24 cellular contexts compared by ENCODE assay signal in the genomic region with DNA sequence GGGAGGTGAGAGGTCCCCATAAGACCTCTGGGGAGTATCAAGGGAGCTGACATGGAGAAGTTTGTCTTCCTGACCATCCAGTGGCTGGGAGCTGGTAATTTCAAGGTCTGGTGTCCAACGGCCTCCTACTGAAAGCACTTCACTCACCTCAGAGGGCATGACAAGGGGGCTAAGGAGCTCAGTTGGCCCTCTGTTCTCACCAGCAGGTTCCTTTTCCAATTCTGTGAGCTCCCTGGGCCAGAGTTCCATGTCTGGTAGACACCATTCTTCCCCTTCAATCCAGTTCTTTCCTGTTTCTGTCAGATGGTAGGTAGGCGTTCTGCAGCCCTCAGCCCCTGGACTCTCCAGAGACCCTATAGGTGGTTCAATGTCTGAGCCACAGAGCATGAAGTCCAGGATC. TPM values are rescaled to one million over a fixed set of nuclear protein-coding genes. Genes with fewer than 3 reads are reported as not detected.
DNase-seq lines count a peak whose midpoint lies in the region; ATAC-seq, FAIRE-seq and TF ChIP-seq lines count a peak whose summit lies in the region.
"Had no signal": no experiment of that assay in that cellular context is flagged by ENCODE, and none has a peak within 500 bp of the region (broad histone marks: within the 10 kb centered on the region; RNA-seq: fewer than 3 reads in every experiment).

No MANE protein-coding gene starts in this region.

- H3K36me3 ChIP-seq in K562 (ENCODE audit: control insufficient read depth, insufficient read depth, low read length): peaks cover 61% of the 10 kb centered on the region
- H3K36me3 ChIP-seq: breast epithelium had no signal

- H3K9me1 ChIP-seq in K562 (ENCODE audit: control insufficient read depth, insufficient read depth, low read length): no peaks in the 10 kb centered on the region

- in situ Hi-C loops in K562 (cut with MboI) (no loop called here), ACHN (cut with HindIII; ENCODE audit: low pct_ligation_motif_present, low pct_unique_long_range_greater_than_20kb, low sequenced_read_pairs) (no loop called here)

- H3K79me2 ChIP-seq in K562 (ENCODE audit: control insufficient read depth, insufficient read depth, low read length): peaks cover 24% of the 10 kb centered on the region

- BruUV-seq in K562 (replicated peaks; lab: Mats Ljungman, UMichigan): no TSS peak

- CTCF ChIA-PET in K562 (lab: Yijun Ruan, JAX; ENCODE audit: low intra/inter-chr PET ratio): no interaction called here
- CTCF ChIA-PET in RWPE1 (lab: Yijun Ruan, JAX): no interaction called here

- no peaks in the 10 kb centered on the region for H4K20me1 ChIP-seq in K562 (replicated peaks; ENCODE audit: control insufficient read depth, insufficient read depth, low read length)

- no peaks in the 10 kb centered on the region for H3K27me3 Mint-ChIP-seq in activated T-cell treated with anti-CD3 and anti-CD28 coated beads, Interleukin-2, amount 50 U/mL, for 72 hours (ENCODE audit: low read depth)
- H3K27me3 Mint-ChIP-seq in HFFc6 (ENCODE audit: insufficient read depth): peaks cover 3% of the 10 kb centered on the region
- H3K27me3 Mint-ChIP-seq in progenitor cell of endocrine pancreas: no peaks in the 10 kb centered on the region

- peak overlapping the region; percentile 36 to 39 for H3K4me3 Mint-ChIP-seq in activated T-cell treated with anti-CD3 and anti-CD28 coated beads, Interleukin-2, amount 50 U/mL, for 72 hours
- H3K4me3 Mint-ChIP-seq in HFFc6 (no peak overlapping the region), progenitor cell of endocrine pancreas (ENCODE audit: low read depth) (peak overlapping the region; percentile 25)
- H3K4me3 Mint-ChIP-seq: T-helper 1 cell treated with Interleukin-12 subunit alpha and Interleukin-12 subunit beta and Interleukin-4 antibody, amounts not matched to agents 30 μg/mL and 1 μg/mL, for 36 hours had no signal

- no peak for TF ChIP-seq EP300 in K562 (IDR thresholded peaks at IDR 0.05; ENCODE audit: low read length)

- 86% methylated on average over 2 of the region's 2 CpGs for WGBS in K562 (ENCODE audit: insufficient coverage, low coverage, missing lambda C conversion rate)

- H3K9me3 Mint-ChIP-seq in activated T-cell treated with anti-CD3 and anti-CD28 coated beads, Interleukin-2, amount 50 U/mL, for 72 hours: no peaks in the 10 kb centered on the region
- H3K9me3 Mint-ChIP-seq in HFFc6 (no peaks in the 10 kb centered on the region), progenitor cell of endocrine pancreas (ENCODE audit: low read depth) (no peaks in the 10 kb centered on the region)
- H3K9me3 Mint-ChIP-seq: T-helper 1 cell treated with Interleukin-12 subunit alpha and Interleukin-12 subunit beta and Interleukin-4 antibody, amounts not matched to agents 30 μg/mL and 1 μg/mL, for 36 hours had no signal

- no peak overlapping the region for H2AFZ ChIP-seq in K562 (ENCODE audit: low read depth, low read length)
- H2AFZ ChIP-seq: PC-9 had no signal

- peaks cover 10 to 11% of the 10 kb centered on the region in 2 experiments; a peak in 4 of 5 replicates for H3K4me1 ChIP-seq in K562 (replicated peaks in 1 of 2; ENCODE audit: control insufficient read depth in 2 of 2, insufficient read depth in 2 of 2, low read length in 2 of 2)
- H3K4me1 ChIP-seq: breast epithelium had no signal

- ATAC-seq in activated T-cell treated with anti-CD3 and anti-CD28 coated beads, Interleukin-2, amount 50 U/mL, for 72 hours (replicated peaks in 1 of 2): no peak
- ATAC-seq in K562 (no peak), HG02642 (IDR thresholded peaks at IDR 0.05; ENCODE audit: poor library complexity, unreplicated experiment) (no peak)
- ATAC-seq: left cardiac atrium had no signal

- H3K9ac ChIP-seq in K562 (ENCODE audit: insufficient read depth in 1 of 2, low read depth in 2 of 2, low read length in 2 of 2): peak overlapping the region in 1 of 2 experiments; percentile 31; a peak in 1 of 4 replicates

- TF ChIP-seq POLR2A in K562 (conservative IDR thresholded peaks at IDR 0.05): peak; percentile 38

- no peak for TF ChIP-seq RAD21 in K562 (CRISPR knock-in tag; conservative IDR thresholded peaks at IDR 0.05 in 1 of 2, IDR thresholded peaks at IDR 0.05 in 1 of 2)

- POLR2A ChIA-PET in K562 (lab: Yijun Ruan, JAX): interaction anchor here (0.5 to 1.2 kb wide), 7 partner anchors 12 to 69 kb away, joined by 3 to 6 read pairs (median 4); no protein-coding TSS in a partner anchor
- POLR2A ChIA-PET in RWPE1 (lab: Yijun Ruan, JAX; ENCODE audit: low non-redundant PET): interaction anchor here (0.5 kb wide), 2 partner anchors 13 to 22 kb away, joined by 3 read pairs; no protein-coding TSS in a partner anchor

- H3K27ac Mint-ChIP-seq in activated T-cell treated with anti-CD3 and anti-CD28 coated beads, Interleukin-2, amount 50 U/mL, for 72 hours: peak overlapping the region; percentile 83
- H3K27ac Mint-ChIP-seq in HFFc6: peak overlapping the region; percentile 57
- no peak overlapping the region for H3K27ac Mint-ChIP-seq in progenitor cell of endocrine pancreas

- H3K4me3 ChIP-seq in K562: no peak overlapping the region
- H3K4me3 ChIP-seq: breast epithelium, PC-9, SJCRH30 had no signal

- intact Hi-C loops in K562 (cut with micrococcal nuclease): no loop called here

- no peak for DNase-seq in activated T-cell treated with anti-CD3 and anti-CD28 coated beads, Interleukin-2, amount 50 U/mL, for 72 hours
- DNase-seq in activated T-cell treated with anti-CD3 and anti-CD28 coated beads, Interleukin-2, amount 50 U/mL, for 48 hours: no peak
- no peak for DNase-seq in HFFc6
- DNase-seq in K562 (ENCODE audit: extremely low read depth in 1 of 4, low spot score in 3 of 4): no peak
- no peak for DNase-seq in progenitor cell of endocrine pancreas (ENCODE audit: low spot score, unreplicated experiment)
- no peak for DNase-seq in ACHN
- no peak for DNase-seq in RWPE1 (ENCODE audit: low spot score)
- DNase-seq: activated CD4-positive, CD25-positive, alpha-beta regulatory T cell; activated CD8-positive, alpha-beta memory T cell treated with anti-CD3 and anti-CD28 coated beads, Interleukin-2, amount 50 U/mL, for 48 hours; DMS53; left cardiac atrium; mesenchymal stem cell; NCI-H1694 treated with DMSO at 0.1 percent for 48 hours; PC-9; retina; SJCRH30; stimulated activated CD8-positive, alpha-beta memory T cell treated with anti-CD3 and anti-CD28 coated beads, Interleukin-4, amount 100 ng/mL, for 48 hours had no signal

- H3K4me1 Mint-ChIP-seq in activated T-cell treated with anti-CD3 and anti-CD28 coated beads, Interleukin-2, amount 50 U/mL, for 72 hours (ENCODE audit: low read depth): peaks cover 65% of the 10 kb centered on the region
- H3K4me1 Mint-ChIP-seq in HFFc6 (ENCODE audit: low read depth) (peaks cover 26% of the 10 kb centered on the region), progenitor cell of endocrine pancreas (ENCODE audit: low read depth) (peaks cover 14% of the 10 kb centered on the region)

- no peak for FAIRE-seq in K562 (lab: Jason Lieb, UNC)
- FAIRE-seq: frontal cortex had no signal

- no peak overlapping the region for H3K4me2 ChIP-seq in K562 (ENCODE audit: insufficient read depth, low read length)
- H3K4me2 ChIP-seq: PC-9 had no signal

- peaks cover 8 to 37% of the 10 kb centered on the region in 2 donors for H3K36me3 Mint-ChIP-seq in activated T-cell treated with anti-CD3 and anti-CD28 coated beads, Interleukin-2, amount 50 U/mL, for 72 hours (ENCODE audit: insufficient read depth in 2 of 2)
- H3K36me3 Mint-ChIP-seq in HFFc6 (ENCODE audit: low read depth): peaks cover 18% of the 10 kb centered on the region
- peaks cover 10% of the 10 kb centered on the region for H3K36me3 Mint-ChIP-seq in progenitor cell of endocrine pancreas (ENCODE audit: insufficient read depth)

- H3K9me3 ChIP-seq in K562 (replicated peaks; ENCODE audit: control insufficient read depth, insufficient read depth, low read depth, low read length): no peaks in the 10 kb centered on the region
- H3K9me3 ChIP-seq: breast epithelium, SJCRH30 had no signal

- no peaks in the 10 kb centered on the region for H3K27me3 ChIP-seq in K562 (ENCODE audit: control insufficient read depth in 2 of 2, insufficient read depth in 2 of 2, low read length in 2 of 2)
- H3K27me3 ChIP-seq: breast epithelium, SJCRH30 had no signal

- TF ChIP-seq CTCF in HFFc6 (IDR thresholded peaks at IDR 0.05): no peak
- TF ChIP-seq CTCF in K562 (IDR thresholded peaks at IDR 0.05 in 2 of 3, conservative IDR thresholded peaks at IDR 0.05 in 1 of 3; ENCODE audit: insufficient read depth in 2 of 3, low read depth in 1 of 3, low read length in 3 of 3): no peak
- no peak for TF ChIP-seq CTCF in progenitor cell of endocrine pancreas (IDR thresholded peaks at IDR 0.05; ENCODE audit: unreplicated experiment)
- no peak for TF ChIP-seq CTCF in RWPE1 (conservative IDR thresholded peaks at IDR 0.05; ENCODE audit: low read depth)

- H3K27ac ChIP-seq in K562 (ENCODE audit: extremely low read depth, low read depth, low read length) (no peak overlapping the region), RWPE1 (no peak overlapping the region)
- H3K27ac ChIP-seq: epithelial cell of prostate, PC-9, SJCRH30 had no signal

RNA-seq across cellular contexts. Expression of a gene that starts 3.1 kb away (rescaled TPM):
- 100 to 1,000 TPM; 147 to 162 TPM for total RNA-seq in activated T-cell treated with anti-CD3 and anti-CD28 coated beads, Interleukin-2, amount 50 U/mL, for 72 hours
- total RNA-seq in HFFc6 (2021; fragmentation: NEBNext Ultra II Directional; extraction: Animal tissue kit (Norgen Biotek cat#: 25700)): 100 to 1,000 TPM; 128 to 186 (median 140) TPM
- 83.6 and 114 TPM in 2 replicates for total RNA-seq in K562 (2011; cell fraction: chromatin; rRNA removed; ENCODE audit: low replicate concordance)
- 79.0 and 105 TPM in 2 replicates for total RNA-seq in K562 (2011; cell fraction: nucleolus; rRNA removed)
- 100 and 130 TPM in 2 replicates for total RNA-seq in K562 (2011; cell fraction: nucleoplasm; rRNA removed)
- 254 and 261 TPM in 2 replicates for total RNA-seq in K562 (2014; rRNA removed)
- total RNA-seq in K562 (2014; rRNA removed; fragmentation: Illumina TruSeq; extraction: Trizol): 47.8 and 49.2 TPM in 2 replicates
- total RNA-seq in K562 (2015; rRNA removed; fragmentation: Illumina TruSeq; extraction: Trizol): 118 and 136 TPM in 2 replicates
- total RNA-seq in K562 (2021): 194 and 216 TPM in 2 replicates
- polyA plus RNA-seq in K562 (2011; rRNA removed): 116 and 120 TPM in 2 replicates
- 130 and 220 TPM in 2 replicates for polyA plus RNA-seq in K562 (2011; cell fraction: cytosol; rRNA removed)
- polyA plus RNA-seq in K562 (2011; cell fraction: nucleus; rRNA removed): 80.1 and 86.3 TPM in 2 replicates
- polyA plus RNA-seq in K562 (2012): 164 and 181 TPM in 2 replicates
- polyA plus RNA-seq in K562 (2014; fragmentation: Illumina TruSeq; extraction: Trizol): 33.9 and 70.6 TPM in 2 replicates
- polyA plus RNA-seq in K562 (2014; fragmentation: Nextera tagmentation; extraction: Ambion mirVana): 10 to 100 TPM; 16.6 to 39.5 TPM
- 278 and 299 TPM in 2 replicates for polyA plus RNA-seq in K562 (2014; rRNA removed)
- polyA minus RNA-seq in K562 (2011; rRNA and poly(A)+ RNA removed): 18.6 and 22.8 TPM in 2 replicates
- 22.3 and 25.8 TPM in 2 replicates for polyA minus RNA-seq in K562 (2011; cell fraction: cytosol; rRNA and poly(A)+ RNA removed)
- polyA minus RNA-seq in K562 (2011; cell fraction: nucleus; rRNA and poly(A)+ RNA removed): 33.8 and 45.2 TPM in 2 replicates
- total RNA-seq in progenitor cell of endocrine pancreas: 206 and 223 TPM in 2 replicates

RNA-seq across cellular contexts. Expression of a gene that starts 7.2 kb away (rescaled TPM):
- total RNA-seq in activated T-cell treated with anti-CD3 and anti-CD28 coated beads, Interleukin-2, amount 50 U/mL, for 72 hours: not detected
- not detected for total RNA-seq in HFFc6 (2021; fragmentation: NEBNext Ultra II Directional; extraction: Animal tissue kit (Norgen Biotek cat#: 25700))
- not detected in 2 replicates for total RNA-seq in K562 (2011; cell fraction: chromatin; rRNA removed; ENCODE audit: low replicate concordance)
- total RNA-seq in K562 (2011; cell fraction: nucleolus; rRNA removed): not detected in 2 replicates
- total RNA-seq in K562 (2011; cell fraction: nucleoplasm; rRNA removed): not detected in 2 replicates
- not detected in 2 replicates for total RNA-seq in K562 (2014; rRNA removed)
- not detected in 2 replicates for total RNA-seq in K562 (2014; rRNA removed; fragmentation: Illumina TruSeq; extraction: Trizol)
- total RNA-seq in K562 (2015; rRNA removed; fragmentation: Illumina TruSeq; extraction: Trizol): not detected in 2 replicates
- not detected in 2 replicates for total RNA-seq in K562 (2021)
- not detected in 2 replicates for polyA plus RNA-seq in K562 (2011; rRNA removed)
- not detected in 2 replicates for polyA plus RNA-seq in K562 (2011; cell fraction: cytosol; rRNA removed)
- not detected in 2 replicates for polyA plus RNA-seq in K562 (2011; cell fraction: nucleus; rRNA removed)
- 0.10 and 0.18 TPM in 2 replicates for polyA plus RNA-seq in K562 (2012)
- polyA plus RNA-seq in K562 (2014; fragmentation: Illumina TruSeq; extraction: Trizol): not detected in 2 replicates
- under 1 TPM in 1 of 2 experiments, not detected in 1; 0.06 TPM for polyA plus RNA-seq in K562 (2014; fragmentation: Nextera tagmentation; extraction: Ambion mirVana)
- polyA plus RNA-seq in K562 (2014; rRNA removed): not detected in 2 replicates
- not detected in 2 replicates for polyA minus RNA-seq in K562 (2011; rRNA and poly(A)+ RNA removed)
- polyA minus RNA-seq in K562 (2011; cell fraction: cytosol; rRNA and poly(A)+ RNA removed): not detected in 2 replicates
- polyA minus RNA-seq in K562 (2011; cell fraction: nucleus; rRNA and poly(A)+ RNA removed): not detected in 2 replicates
- total RNA-seq in progenitor cell of endocrine pancreas: not detected in 2 replicates
- total RNA-seq: breast epithelium, frontal cortex, left cardiac atrium, PC-9, temporal lobe had no signal
- polyA plus RNA-seq: adipose tissue had no signal

RNA-seq across cellular contexts. Expression of a gene that starts 17.2 kb away (rescaled TPM):
- total RNA-seq in activated T-cell treated with anti-CD3 and anti-CD28 coated beads, Interleukin-2, amount 50 U/mL, for 72 hours: 10 to 100 TPM in 1 of 2 donors, 1 to 10 TPM in 1; 6.3 to 10.6 TPM
- total RNA-seq in HFFc6 (2021; fragmentation: NEBNext Ultra II Directional; extraction: Animal tissue kit (Norgen Biotek cat#: 25700)): 100 to 1,000 TPM; 131 to 153 (median 147) TPM
- 231 and 262 TPM in 2 replicates for total RNA-seq in K562 (2011; cell fraction: chromatin; rRNA removed; ENCODE audit: low replicate concordance)
- 84.4 and 84.7 TPM in 2 replicates for total RNA-seq in K562 (2011; cell fraction: nucleolus; rRNA removed)
- 126 and 154 TPM in 2 replicates for total RNA-seq in K562 (2011; cell fraction: nucleoplasm; rRNA removed)
- 38.2 and 48.9 TPM in 2 replicates for total RNA-seq in K562 (2014; rRNA removed)
- total RNA-seq in K562 (2014; rRNA removed; fragmentation: Illumina TruSeq; extraction: Trizol): 37.4 and 41.7 TPM in 2 replicates
- 41.5 and 43.3 TPM in 2 replicates for total RNA-seq in K562 (2015; rRNA removed; fragmentation: Illumina TruSeq; extraction: Trizol)
- 55.0 and 59.4 TPM in 2 replicates for total RNA-seq in K562 (2021)
- 74.0 and 84.2 TPM in 2 replicates for polyA plus RNA-seq in K562 (2011; rRNA removed)
- 57.8 and 67.2 TPM in 2 replicates for polyA plus RNA-seq in K562 (2011; cell fraction: cytosol; rRNA removed)
- 68.6 and 69.0 TPM in 2 replicates for polyA plus RNA-seq in K562 (2011; cell fraction: nucleus; rRNA removed)
- 35.7 and 45.2 TPM in 2 replicates for polyA plus RNA-seq in K562 (2012)
- 47.2 and 54.9 TPM in 2 replicates for polyA plus RNA-seq in K562 (2014; fragmentation: Illumina TruSeq; extraction: Trizol)
- polyA plus RNA-seq in K562 (2014; fragmentation: Nextera tagmentation; extraction: Ambion mirVana): 10 to 100 TPM; 11.1 to 23.8 TPM
- 33.6 and 36.8 TPM in 2 replicates for polyA plus RNA-seq in K562 (2014; rRNA removed)
- 136 and 146 TPM in 2 replicates for polyA minus RNA-seq in K562 (2011; rRNA and poly(A)+ RNA removed)
- polyA minus RNA-seq in K562 (2011; cell fraction: cytosol; rRNA and poly(A)+ RNA removed): 61.1 and 105 TPM in 2 replicates
- 34.9 and 59.4 TPM in 2 replicates for polyA minus RNA-seq in K562 (2011; cell fraction: nucleus; rRNA and poly(A)+ RNA removed)
- 346 and 367 TPM in 2 replicates for total RNA-seq in progenitor cell of endocrine pancreas

RNA-seq across cellular contexts. Expression of a gene that starts 32.0 kb away (rescaled TPM):
- total RNA-seq in activated T-cell treated with anti-CD3 and anti-CD28 coated beads, Interleukin-2, amount 50 U/mL, for 72 hours: 10 to 100 TPM; 54.2 to 69.8 TPM
- total RNA-seq in HFFc6 (2021; fragmentation: NEBNext Ultra II Directional; extraction: Animal tissue kit (Norgen Biotek cat#: 25700)): 100 to 1,000 TPM in 2 of 6 experiments, 10 to 100 TPM in 4; 89.9 to 113 (median 97.2) TPM
- total RNA-seq in K562 (2011; cell fraction: chromatin; rRNA removed; ENCODE audit: low replicate concordance): 254 and 323 TPM in 2 replicates
- total RNA-seq in K562 (2011; cell fraction: nucleolus; rRNA removed): 286 and 299 TPM in 2 replicates
- total RNA-seq in K562 (2011; cell fraction: nucleoplasm; rRNA removed): 359 and 435 TPM in 2 replicates
- 184 and 195 TPM in 2 replicates for total RNA-seq in K562 (2014; rRNA removed)
- total RNA-seq in K562 (2014; rRNA removed; fragmentation: Illumina TruSeq; extraction: Trizol): 232 and 235 TPM in 2 replicates
- 215 and 227 TPM in 2 replicates for total RNA-seq in K562 (2015; rRNA removed; fragmentation: Illumina TruSeq; extraction: Trizol)
- total RNA-seq in K562 (2021): 175 and 176 TPM in 2 replicates
- polyA plus RNA-seq in K562 (2011; rRNA removed): 169 and 192 TPM in 2 replicates
- 147 and 153 TPM in 2 replicates for polyA plus RNA-seq in K562 (2011; cell fraction: cytosol; rRNA removed)
- polyA plus RNA-seq in K562 (2011; cell fraction: nucleus; rRNA removed): 239 and 329 TPM in 2 replicates
- 152 and 169 TPM in 2 replicates for polyA plus RNA-seq in K562 (2012)
- polyA plus RNA-seq in K562 (2014; fragmentation: Illumina TruSeq; extraction: Trizol): 243 and 281 TPM in 2 replicates
- polyA plus RNA-seq in K562 (2014; fragmentation: Nextera tagmentation; extraction: Ambion mirVana): 100 to 1,000 TPM; 381 to 433 TPM
- polyA plus RNA-seq in K562 (2014; rRNA removed): 218 and 224 TPM in 2 replicates
- polyA minus RNA-seq in K562 (2011; rRNA and poly(A)+ RNA removed): 211 and 260 TPM in 2 replicates
- polyA minus RNA-seq in K562 (2011; cell fraction: cytosol; rRNA and poly(A)+ RNA removed): 74.3 and 111 TPM in 2 replicates
- 62.1 and 97.1 TPM in 2 replicates for polyA minus RNA-seq in K562 (2011; cell fraction: nucleus; rRNA and poly(A)+ RNA removed)
- total RNA-seq in progenitor cell of endocrine pancreas: 82.7 and 82.9 TPM in 2 replicates

RNA-seq across cellular contexts. Expression of a gene that starts 32.4 kb away (rescaled TPM):
- total RNA-seq in activated T-cell treated with anti-CD3 and anti-CD28 coated beads, Interleukin-2, amount 50 U/mL, for 72 hours: 10 to 100 TPM; 19.8 to 20.0 TPM
- 10 to 100 TPM; 19.1 to 22.4 (median 21.8) TPM for total RNA-seq in HFFc6 (2021; fragmentation: NEBNext Ultra II Directional; extraction: Animal tissue kit (Norgen Biotek cat#: 25700))
- 14.1 and 17.9 TPM in 2 replicates for total RNA-seq in K562 (2011; cell fraction: chromatin; rRNA removed; ENCODE audit: low replicate concordance)
- 13.6 and 15.0 TPM in 2 replicates for total RNA-seq in K562 (2011; cell fraction: nucleolus; rRNA removed)
- 11.6 and 12.5 TPM in 2 replicates for total RNA-seq in K562 (2011; cell fraction: nucleoplasm; rRNA removed)
- 19.3 and 23.5 TPM in 2 replicates for total RNA-seq in K562 (2014; rRNA removed)
- 13.9 and 14.9 TPM in 2 replicates for total RNA-seq in K562 (2014; rRNA removed; fragmentation: Illumina TruSeq; extraction: Trizol)
- total RNA-seq in K562 (2015; rRNA removed; fragmentation: Illumina TruSeq; extraction: Trizol): 15.0 and 17.2 TPM in 2 replicates
- total RNA-seq in K562 (2021): 13.7 and 14.0 TPM in 2 replicates
- 16.4 and 19.2 TPM in 2 replicates for polyA plus RNA-seq in K562 (2011; rRNA removed)
- 22.5 and 55.4 TPM in 2 replicates for polyA plus RNA-seq in K562 (2011; cell fraction: cytosol; rRNA removed)
- polyA plus RNA-seq in K562 (2011; cell fraction: nucleus; rRNA removed): 15.2 and 18.3 TPM in 2 replicates
- 15.4 and 19.6 TPM in 2 replicates for polyA plus RNA-seq in K562 (2012)
- polyA plus RNA-seq in K562 (2014; fragmentation: Illumina TruSeq; extraction: Trizol): 17.7 and 19.8 TPM in 2 replicates
- polyA plus RNA-seq in K562 (2014; fragmentation: Nextera tagmentation; extraction: Ambion mirVana): 1 to 10 TPM; 7.3 to 7.9 TPM
- polyA plus RNA-seq in K562 (2014; rRNA removed): 15.9 and 22.1 TPM in 2 replicates
- 7.4 and 10.3 TPM in 2 replicates for polyA minus RNA-seq in K562 (2011; rRNA and poly(A)+ RNA removed)
- 4.0 and 5.4 TPM in 2 replicates for polyA minus RNA-seq in K562 (2011; cell fraction: cytosol; rRNA and poly(A)+ RNA removed)
- 4.7 and 5.3 TPM in 2 replicates for polyA minus RNA-seq in K562 (2011; cell fraction: nucleus; rRNA and poly(A)+ RNA removed)
- total RNA-seq in progenitor cell of endocrine pancreas: 24.2 and 24.4 TPM in 2 replicates
